8 cellular contexts compared by ENCODE assay signal in the genomic region with DNA sequence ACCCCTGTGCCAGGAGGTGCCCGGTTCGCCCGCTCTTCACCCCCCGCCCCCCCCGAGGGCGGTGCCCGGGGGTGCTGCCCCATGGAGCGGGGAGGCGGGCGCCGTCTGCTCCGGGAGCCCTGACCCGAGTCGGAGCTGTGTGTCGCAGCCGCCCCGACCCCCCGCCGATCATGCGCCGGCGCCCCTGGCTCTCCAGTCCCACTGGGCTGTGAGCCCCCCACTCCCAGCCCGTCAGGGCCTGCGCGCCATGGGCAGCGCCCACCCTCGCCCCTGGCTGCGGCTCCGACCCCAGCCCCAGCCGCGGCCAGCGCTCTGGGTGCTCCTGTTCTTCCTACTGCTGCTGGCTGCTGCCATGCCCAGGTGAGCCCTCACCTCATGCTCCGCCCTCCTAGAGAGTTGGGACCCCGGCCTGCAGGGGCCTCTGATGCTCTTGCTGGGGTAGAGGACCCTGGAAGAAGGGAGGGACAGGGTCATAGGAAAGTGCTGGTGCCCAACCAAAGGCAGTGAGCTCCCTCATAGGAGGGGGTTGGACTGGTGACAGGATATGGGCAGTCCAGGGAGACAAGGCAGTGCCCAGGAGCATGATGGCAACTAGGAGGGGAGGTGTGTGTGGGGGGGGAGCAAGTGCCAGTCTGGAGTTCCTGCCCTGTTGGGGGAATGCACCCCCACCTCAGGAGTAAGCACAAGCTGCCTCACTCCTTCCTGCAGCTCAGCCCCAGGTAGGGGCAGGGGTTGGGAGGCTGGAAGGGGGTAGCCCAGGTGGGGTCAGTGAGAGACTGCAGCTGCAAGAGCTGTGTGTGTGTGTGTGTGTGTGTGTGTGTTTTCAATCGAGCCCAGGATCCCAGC. TPM values are rescaled to one million over a fixed set of nuclear protein-coding genes. Genes with fewer than 3 reads are reported as not detected.
DNase-seq lines count a peak whose midpoint lies in the region; ATAC-seq, FAIRE-seq and TF ChIP-seq lines count a peak whose summit lies in the region.

A gene (plus strand): TSS at position 104 of the 846 bp plus-strand sequence. CDS start 144 bp downstream, at position 248.

- H3K4me3 ChIP-seq in endodermal cell (ENCODE audit: low read length) (no peak within 1 kb of the TSS), thymus (ENCODE audit: low read length) (peak within 1 kb of the TSS; percentile 40)

- peaks cover 48% of the 10 kb centered on the region for H3K4me1 Mint-ChIP-seq in activated naive CD4-positive, alpha-beta T cell treated with anti-CD3 and anti-CD28 coated beads for 36 hours (ENCODE audit: low read depth)
- H3K4me1 Mint-ChIP-seq in endodermal cell, result peaks cover 6% of the 10 kb centered on the region

- CTCF ChIA-PET in activated naive CD4-positive, alpha-beta T cell treated with anti-CD3 and anti-CD28 coated beads for 36 hours (lab: Charles Lee), result interaction anchor here (1.0 to 19.0 kb wide), 2 partner anchors 18 to 29 kb away, joined by 3 to 947 read pairs; no protein-coding TSS in a partner anchor

- no peak within 1 kb of the TSS for H3K27ac ChIP-seq in endodermal cell (ENCODE audit: low read depth, low read length)
- peak within 1 kb of the TSS; percentile 15 for H3K27ac ChIP-seq in thymus (ENCODE audit: low read depth)

- H3K9me3 Mint-ChIP-seq in activated naive CD4-positive, alpha-beta T cell treated with anti-CD3 and anti-CD28 coated beads for 36 hours, result no peaks in the 10 kb centered on the region
- peaks cover 3% of the 10 kb centered on the region for H3K9me3 Mint-ChIP-seq in endodermal cell

- no peak for DNase-seq in activated naive CD4-positive, alpha-beta T cell treated with anti-CD3 and anti-CD28 coated beads for 36 hours
- no peak for DNase-seq in activated naive CD4-positive, alpha-beta T cell treated with Interleukin-2 at 50 U/mL for 16 hours
- DNase-seq in endodermal cell (peak; percentile 59), germinal center (ENCODE audit: low spot score) (no peak), LoVo (ENCODE audit: low spot score) (no peak), GM12891 (ENCODE audit: insufficient read length, low spot score) (no peak)

- intact Hi-C loops in activated naive CD4-positive, alpha-beta T cell treated with anti-CD3 and anti-CD28 coated beads for 36 hours (cut with micrococcal nuclease), result loop anchor here (1.0 to 5.0 kb wide), 4 partner anchors 11 to 371 kb away; a partner anchor contains a TSS

- H3K4me1 ChIP-seq in endodermal cell (ENCODE audit: control insufficient read depth, insufficient read depth, low read length) (no peaks in the 10 kb centered on the region), thymus (ENCODE audit: control insufficient read depth, insufficient read depth, low read length) (peaks cover 10% of the 10 kb centered on the region)

- peaks cover 20% of the 10 kb centered on the region for H3K27me3 Mint-ChIP-seq in activated naive CD4-positive, alpha-beta T cell treated with anti-CD3 and anti-CD28 coated beads for 36 hours (ENCODE audit: low read depth)
- peaks cover 98% of the 10 kb centered on the region for H3K27me3 Mint-ChIP-seq in endodermal cell (ENCODE audit: insufficient read depth)

- peak; percentile 4 for ATAC-seq in HG03558 (IDR thresholded peaks at IDR 0.05; ENCODE audit: extremely low read depth, unreplicated experiment)

- 13 to 33% methylated on average over 1 to 35 of the region's 35 CpGs for WGBS in endodermal cell (ENCODE audit: insufficient coverage in 1 of 2, insufficient read length in 1 of 2), 2 experiments
- 13% methylated on average over 35 of the region's 35 CpGs for WGBS in thymus

- FAIRE-seq in GM12891 (lab: Jason Lieb, UNC), result no peak

- H3K4me3 Mint-ChIP-seq in activated naive CD4-positive, alpha-beta T cell treated with anti-CD3 and anti-CD28 coated beads for 36 hours, result peak within 1 kb of the TSS; percentile 76
- peak within 1 kb of the TSS; percentile 41 for H3K4me3 Mint-ChIP-seq in endodermal cell

- H3K27me3 ChIP-seq in endodermal cell (ENCODE audit: control insufficient read depth, insufficient read depth, low read length, poor library complexity, severe bottlenecking) (peaks cover 96% of the 10 kb centered on the region), thymus (ENCODE audit: control insufficient read depth, insufficient read depth) (peaks cover 60% of the 10 kb centered on the region)

- peaks cover 5% of the 10 kb centered on the region for H3K9me3 ChIP-seq in endodermal cell (ENCODE audit: control insufficient read depth, low read length)
- no peaks in the 10 kb centered on the region for H3K9me3 ChIP-seq in thymus (ENCODE audit: control insufficient read depth)

- no peaks in the 10 kb centered on the region for H3K36me3 Mint-ChIP-seq in activated naive CD4-positive, alpha-beta T cell treated with anti-CD3 and anti-CD28 coated beads for 36 hours (ENCODE audit: low read depth)
- H3K36me3 Mint-ChIP-seq in endodermal cell (ENCODE audit: low read depth), result no peaks in the 10 kb centered on the region

- no peak for TF ChIP-seq POLR2A in GM12891 (IDR thresholded peaks at IDR 0.05; ENCODE audit: low read depth, low read length)

- H3K9ac ChIP-seq in endodermal cell (ENCODE audit: extremely low read depth, low read length, poor library complexity, severe bottlenecking), result no peak within 1 kb of the TSS

- no peaks in the 10 kb centered on the region for H3K36me3 ChIP-seq in endodermal cell (ENCODE audit: control insufficient read depth, insufficient read depth, low read length)
- H3K36me3 ChIP-seq in thymus (ENCODE audit: control insufficient read depth, insufficient read depth), result no peaks in the 10 kb centered on the region

- no peak for TF ChIP-seq CTCF in endodermal cell (conservative IDR thresholded peaks at IDR 0.05)

- H3K27ac Mint-ChIP-seq in activated naive CD4-positive, alpha-beta T cell treated with anti-CD3 and anti-CD28 coated beads for 36 hours, result peak within 1 kb of the TSS; percentile 65
- H3K27ac Mint-ChIP-seq in endodermal cell, result no peak within 1 kb of the TSS

TF ChIP-seq in GM12891, 5 proteins besides CTCF, POLR2A, EP300 and RAD21:
- TF ChIP-seq TAF1 (IDR thresholded peaks at IDR 0.05; ENCODE audit: low read depth, low read length), result no peak
- TF ChIP-seq PAX5 (IDR thresholded peaks at IDR 0.05; ENCODE audit: insufficient read depth, low read length, severe bottlenecking), result no peak
- no peak for TF ChIP-seq SPI1 (IDR thresholded peaks at IDR 0.05; ENCODE audit: low read depth, low read length)
- no peak for TF ChIP-seq POU2F2 (IDR thresholded peaks at IDR 0.05; ENCODE audit: low read depth, low read length)
- no peak for TF ChIP-seq POLR2AphosphoS5 (IDR thresholded peaks at IDR 0.05; ENCODE audit: low read depth, low read length)
TF ChIP-seq in GM12891: peak in this region for 0.

RNA-seq across cellular contexts. Expression of the gene that starts here (rescaled TPM):
- total RNA-seq in activated naive CD4-positive, alpha-beta T cell treated with anti-CD3 and anti-CD28 coated beads for 36 hours, result 1 to 10 TPM; 1.1 to 1.3 TPM
- total RNA-seq in endodermal cell, result not detected
- polyA plus RNA-seq in endodermal cell (2013, experiment 1 of 2), result 0.89 TPM
- polyA plus RNA-seq in endodermal cell (2013, experiment 2 of 2), result 0.58 TPM
- polyA plus RNA-seq in thymus, result 1.5 TPM
- polyA plus RNA-seq in GM12891 (2012; ENCODE audit: low read depth, missing spikeins), result 34.4 TPM

Comparison
In these comparisons a context has a peak if more than half of its experiments do, and no peak if none do; other contexts are left out.
1. Peak in DNase-seq in endodermal cell; RNA of the gene not detected or under 1 TPM.